Comparison of ENCODE assay signal across 16 cellular contexts in the genomic region with DNA sequence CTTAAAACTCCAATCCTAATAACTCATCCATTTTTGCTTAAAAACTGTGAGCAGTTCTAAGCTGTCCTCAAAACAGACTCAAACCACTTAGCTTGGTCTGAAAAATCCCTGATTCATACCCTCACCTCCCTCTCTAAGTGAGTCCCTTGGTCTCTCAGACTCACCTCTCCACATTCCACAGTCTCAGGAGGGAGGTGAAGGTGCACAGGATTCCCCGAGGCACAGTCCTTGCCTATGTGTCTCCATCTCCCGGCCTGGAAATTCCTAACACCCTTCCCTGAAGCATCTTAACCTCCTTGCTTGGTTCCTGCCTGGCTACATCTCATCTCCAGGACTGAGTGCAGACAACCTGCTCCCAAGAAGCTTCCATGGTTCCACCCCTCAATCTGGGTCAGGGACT. TPM values are rescaled to one million over a fixed set of nuclear protein-coding genes. Genes with fewer than 3 reads are reported as not detected.
A peak's percentile ranks its signal among the peaks of the same experiment; 100 is the strongest.
DNase-seq lines count a peak whose midpoint lies in the region; ATAC-seq and TF ChIP-seq lines count a peak whose summit lies in the region.
"Had no signal": no experiment of that assay in that cellular context is flagged by ENCODE, and none has a peak within 500 bp of the region (broad histone marks: within the 10 kb centered on the region; RNA-seq: fewer than 3 reads in every experiment).

No MANE protein-coding gene starts in this region.

- peaks cover 7% of the 10 kb centered on the region for H3F3A ChIP-seq in smooth muscle cell (ENCODE audit: low read depth)

- DNase-seq in CD14-positive monocyte (ENCODE audit: low spot score) (no peak), activated B cell treated with CpG ODN at 0.5 μM for 24 hours (no peak), kidney tubule cell (ENCODE audit: low spot score) (peak; percentile 76), smooth muscle cell (lab: John Stamatoyannopoulos, UW; ENCODE audit: unreplicated experiment) (no peak), NCI-H2107 treated with DMSO at 0.1 percent for 48 hours (lab: John Stamatoyannopoulos, UW; ENCODE audit: unreplicated experiment) (no peak), GM03348 (ENCODE audit: low spot score) (no peak), cardiac septum (ENCODE audit: low spot score) (no peak)
- DNase-seq in activated CD8-positive, alpha-beta memory T cell treated with anti-CD3 and anti-CD28 coated beads for 24 hours = no peak
- DNase-seq: DMS 273 treated with DMSO at 0.1 percent for 48 hours, EL, HCEC 1CT, NCI-H1417 treated with DMSO at 0.1 percent for 48 hours, NCI-H2029, NCI-H510A treated with DMSO at 0.1 percent for 48 hours had no signal

- H3K27me3 Mint-ChIP-seq in CD14-positive monocyte (ENCODE audit: low read depth in 3 of 3) = peaks cover 0 to 3% (median 0%) of the 10 kb centered on the region in 3 donors
- H3K27me3 Mint-ChIP-seq in activated B cell treated with CpG ODN at 0.5 μM for 24 hours = no peaks in the 10 kb centered on the region

- H3K27ac Mint-ChIP-seq in CD14-positive monocyte (peak overlapping the region; percentile 20 to 100 (median 99)), activated B cell treated with CpG ODN at 0.5 μM for 24 hours (peak overlapping the region; percentile 94)

- H3K4me3 Mint-ChIP-seq in CD14-positive monocyte (no peak overlapping the region), activated B cell treated with CpG ODN at 0.5 μM for 24 hours (no peak overlapping the region)

- CTCF ChIA-PET in activated B cell treated with CpG ODN at 0.5 μM for 24 hours (lab: Charles Lee) = interaction anchor here (1.3 to 2.4 kb wide), 2 partner anchors 10 to 137 kb away, joined by 6 to 10 read pairs; no protein-coding TSS in a partner anchor

- H2AFZ ChIP-seq in smooth muscle cell (ENCODE audit: low read depth) = no peak overlapping the region

- no peak overlapping the region for H3K4me3 ChIP-seq in smooth muscle cell
- H3K4me3 ChIP-seq: GM12878 had no signal

- H3K79me2 ChIP-seq in smooth muscle cell (ENCODE audit: low read depth) = no peaks in the 10 kb centered on the region

- H3K27ac ChIP-seq in smooth muscle cell (ENCODE audit: low read depth) = peak overlapping the region; percentile 78

- intact Hi-C loops in CD14-positive monocyte (cut with micrococcal nuclease) (no loop called here), activated B cell treated with CpG ODN at 0.5 μM for 24 hours (cut with micrococcal nuclease) (no loop called here), cardiac septum (cut with DNase I) (no loop called here)

- no peak for ATAC-seq in activated B cell treated with CpG ODN at 0.5 μM for 24 hours (ENCODE audit: low read depth)
- ATAC-seq: GM12878 had no signal

- peaks cover 5% of the 10 kb centered on the region for H3K4me1 ChIP-seq in smooth muscle cell (ENCODE audit: low read depth)

- no peak for TF ChIP-seq CTCF in CD14-positive monocyte (IDR thresholded peaks at IDR 0.05)
- no peak for TF ChIP-seq CTCF in activated B cell treated with CpG ODN at 0.5 μM for 24 hours (IDR thresholded peaks at IDR 0.05)
- TF ChIP-seq CTCF in smooth muscle cell (IDR thresholded peaks at IDR 0.05; ENCODE audit: borderline replicate concordance, insufficient read depth, poor library complexity, severe bottlenecking) = no peak

- H3K9ac ChIP-seq in smooth muscle cell (ENCODE audit: low read depth) = no peak overlapping the region

- WGBS in smooth muscle cell (ENCODE audit: low lambda C conversion rate) = 75% methylated on average over 2 of the region's 2 CpGs

- no peaks in the 10 kb centered on the region for H3K9me3 ChIP-seq in smooth muscle cell (replicated peaks; ENCODE audit: low read depth)

- POLR2A ChIA-PET in activated B cell treated with CpG ODN at 0.5 μM for 24 hours (lab: Charles Lee) = no interaction called here

- peak overlapping the region; percentile 40 for H3K4me2 ChIP-seq in smooth muscle cell

- no peaks in the 10 kb centered on the region for H3K36me3 ChIP-seq in smooth muscle cell (ENCODE audit: low read depth)

- H3K36me3 Mint-ChIP-seq in CD14-positive monocyte = peaks cover 94% of the 10 kb centered on the region in 2 donors
- H3K36me3 Mint-ChIP-seq in activated B cell treated with CpG ODN at 0.5 μM for 24 hours (ENCODE audit: low read depth) = peaks cover 85% of the 10 kb centered on the region

- peaks cover 0 to 2% (median 0%) of the 10 kb centered on the region in 7 donors for H3K9me3 Mint-ChIP-seq in CD14-positive monocyte
- H3K9me3 Mint-ChIP-seq in activated B cell treated with CpG ODN at 0.5 μM for 24 hours = no peaks in the 10 kb centered on the region

- no peaks in the 10 kb centered on the region for H4K20me1 ChIP-seq in smooth muscle cell (ENCODE audit: low read depth)

- no peaks in the 10 kb centered on the region for H3K27me3 ChIP-seq in smooth muscle cell (ENCODE audit: low read depth)

- peaks cover 91% of the 10 kb centered on the region for H3K4me1 Mint-ChIP-seq in CD14-positive monocyte
- H3K4me1 Mint-ChIP-seq in activated B cell treated with CpG ODN at 0.5 μM for 24 hours = peaks cover 79% of the 10 kb centered on the region

RNA-seq across cellular contexts. Expression of gene CYRIA, which starts 45.0 kb away (rescaled TPM):
- 100 to 1,000 TPM in 1 of 2 donors, 10 to 100 TPM in 1; 72.4 to 101 TPM for polyA plus RNA-seq in CD14-positive monocyte
- total RNA-seq in activated B cell treated with CpG ODN at 0.5 μM for 24 hours = 72.7 and 76.1 TPM in 2 replicates
- total RNA-seq in smooth muscle cell = 5.8 and 6.3 TPM in 2 replicates
- 1.7 and 4.1 TPM in 2 replicates for polyA plus RNA-seq in smooth muscle cell
- 3.7 TPM for total RNA-seq in cardiac septum
- polyA plus RNA-seq: BJ had no signal

Comparison
In these comparisons a context has a peak if more than half of its experiments do, and no peak if none do; other contexts are left out.
1. RNA of gene CYRIA, which starts 45.0 kb away (total RNA-seq): 72.7 to 76.1 TPM in activated B cell treated with CpG ODN at 0.5 μM for 24 hours; 5.8 to 6.3 TPM in smooth muscle cell and 3.7 TPM in cardiac septum (single experiment); every median in the first group is over 10 times any median in the second.